ENCODE assay signal across 22 cellular contexts in the genomic region with DNA sequence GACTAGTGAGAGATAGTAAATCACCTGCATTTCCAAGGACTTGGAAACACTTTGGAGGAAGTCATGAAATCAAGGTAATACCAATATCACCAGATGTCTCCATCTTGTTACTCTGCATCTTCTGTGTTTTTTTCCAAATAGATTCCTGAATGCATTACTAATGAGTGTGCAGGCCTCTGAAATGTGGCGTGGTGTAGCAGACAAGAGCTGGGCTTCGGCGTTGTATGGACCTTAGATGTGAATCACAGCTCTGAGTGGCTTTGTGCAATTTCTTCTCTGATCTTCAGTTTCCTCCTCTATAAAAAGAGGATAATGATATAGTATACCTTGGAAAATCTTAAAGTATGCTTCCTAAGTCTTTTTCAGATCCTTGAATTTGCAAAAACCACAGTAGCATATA. TPM values are rescaled to one million over a fixed set of nuclear protein-coding genes. Genes with fewer than 3 reads are reported as not detected.
A peak's percentile ranks its signal among the peaks of the same experiment; 100 is the strongest.
DNase-seq lines count a peak whose midpoint lies in the region; ATAC-seq, FAIRE-seq and TF ChIP-seq lines count a peak whose summit lies in the region.
"Had no signal": no experiment of that assay in that cellular context is flagged by ENCODE, and none has a peak within 500 bp of the region (broad histone marks: within the 10 kb centered on the region; RNA-seq: fewer than 3 reads in every experiment).

No MANE protein-coding gene starts in this region.

- H2BK120ac ChIP-seq in mesendoderm (ENCODE audit: low read depth, low read length) = no peak overlapping the region

- no TSS peak for BruUV-seq in PC-3 (replicated peaks; lab: Mats Ljungman, UMichigan)

- no peaks in the 10 kb centered on the region for H3K9me3 ChIP-seq in PC-3 (ENCODE audit: low read length)
- no peaks in the 10 kb centered on the region for H3K9me3 ChIP-seq in gastrocnemius medialis
- H3K9me3 ChIP-seq in stomach = no peaks in the 10 kb centered on the region
- H3K9me3 ChIP-seq: upper lobe of left lung had no signal

- H3K4me1 Mint-ChIP-seq in activated naive CD8-positive, alpha-beta T cell treated with anti-CD3 and anti-CD28 coated beads for 36 hours = no peaks in the 10 kb centered on the region
- H3K4me1 Mint-ChIP-seq: activated naive CD4-positive, alpha-beta T cell treated with anti-CD3 and anti-CD28 coated beads, Interleukin-2, amount 50 U/mL, for 24 hours; central memory CD8-positive, alpha-beta T cell; stimulated activated naive B cell treated with anti-CD40 and anti-IgM and Interleukin-4, amounts not matched to agents 10 μg/mL and 1 μg/mL and 100 μg/mL, for 72 hours had no signal

- CTCF ChIA-PET in PC-3 (lab: Charles Lee) = no interaction called here

- no peak overlapping the region for H3K23ac ChIP-seq in mesendoderm (ENCODE audit: low read length)

- no peak overlapping the region for H3K4me2 ChIP-seq in PC-3 (ENCODE audit: low read length)
- no peak overlapping the region for H3K4me2 ChIP-seq in mesendoderm (ENCODE audit: low read length)

- intact Hi-C loops in PC-3 (cut with micrococcal nuclease) (loop anchor here (5.0 kb wide), 1 partner anchor 282 kb away; no protein-coding TSS in a partner anchor), gastrocnemius medialis (cut with DNase I; ENCODE audit: low total_unique reads) (no loop called here), stomach (cut with DNase I; ENCODE audit: low total_unique reads) (no loop called here)

- H4K8ac ChIP-seq in mesendoderm (ENCODE audit: low read depth, low read length) = no peak overlapping the region

- no peak for TF ChIP-seq POLR2A in gastrocnemius medialis (IDR thresholded peaks at IDR 0.05)
- TF ChIP-seq POLR2A in stomach (IDR thresholded peaks at IDR 0.05) = no peak

- peaks cover 27% of the 10 kb centered on the region for H3K36me3 ChIP-seq in PC-3 (ENCODE audit: low read depth, low read length)
- H3K36me3 ChIP-seq in gastrocnemius medialis = no peaks in the 10 kb centered on the region
- H3K36me3 ChIP-seq in mesendoderm (ENCODE audit: control insufficient read depth, insufficient read depth, low read length) = no peaks in the 10 kb centered on the region
- no peaks in the 10 kb centered on the region for H3K36me3 ChIP-seq in stomach
- H3K36me3 ChIP-seq: upper lobe of left lung had no signal

- no peaks in the 10 kb centered on the region for H3K9me3 Mint-ChIP-seq in activated naive CD8-positive, alpha-beta T cell treated with anti-CD3 and anti-CD28 coated beads for 36 hours
- H3K9me3 Mint-ChIP-seq: activated CD4-positive, alpha-beta T cell treated with anti-CD3 and anti-CD28 coated beads, Interleukin-2, amount 10 ng/mL, durations not matched to agents 24 days and 14 days; activated naive CD4-positive, alpha-beta T cell treated with anti-CD3 and anti-CD28 coated beads, Interleukin-2, amount 50 U/mL, for 24 hours; CD4-positive, alpha-beta T cell; central memory CD8-positive, alpha-beta T cell; H9; stimulated activated naive B cell treated with anti-CD40 and anti-IgM and Interleukin-4, amounts not matched to agents 10 μg/mL and 1 μg/mL and 100 μg/mL, for 72 hours had no signal

- H3K27ac ChIP-seq in PC-3 (ENCODE audit: low read length) = 0 out of 2 replicates have a peak overlapping the region, but pooled peaks have one; percentile 94
- H3K27ac ChIP-seq in gastrocnemius medialis = peak overlapping the region; percentile 87 to 93 (median 91)
- H3K27ac ChIP-seq in mesendoderm (ENCODE audit: low read depth, low read length) = no peak overlapping the region
- H3K27ac ChIP-seq in stomach = no peak overlapping the region
- H3K27ac ChIP-seq: upper lobe of left lung had no signal

- peaks cover 16% of the 10 kb centered on the region for H3F3A ChIP-seq in PC-3 (ENCODE audit: low read length, unreplicated experiment)

- no peak overlapping the region for H3K18ac ChIP-seq in mesendoderm (ENCODE audit: low read length)

- H3K36me3 Mint-ChIP-seq in activated naive CD8-positive, alpha-beta T cell treated with anti-CD3 and anti-CD28 coated beads for 36 hours = no peaks in the 10 kb centered on the region
- H3K36me3 Mint-ChIP-seq: activated naive CD4-positive, alpha-beta T cell treated with anti-CD3 and anti-CD28 coated beads, Interleukin-2, amount 50 U/mL, for 24 hours; naive B cell; stimulated activated naive B cell treated with anti-CD40 and anti-IgM and Interleukin-4, amounts not matched to agents 10 μg/mL and 1 μg/mL and 100 μg/mL, for 72 hours had no signal

- H3K9ac ChIP-seq in PC-3 (ENCODE audit: low read length) (no peak overlapping the region), mesendoderm (ENCODE audit: low read length) (no peak overlapping the region)

- no peaks in the 10 kb centered on the region for H4K20me1 ChIP-seq in PC-3 (ENCODE audit: low read length)

- no peaks in the 10 kb centered on the region for H3K79me1 ChIP-seq in mesendoderm (ENCODE audit: low read length)

- H3K9me2 ChIP-seq in PC-3 (replicated peaks; ENCODE audit: low read length) = no peaks in the 10 kb centered on the region

- H3K4me3 ChIP-seq in PC-3 (ENCODE audit: low read length) (no peak overlapping the region), epithelial cell of esophagus (ENCODE audit: low read length) (no peak overlapping the region), gastrocnemius medialis (no peak overlapping the region), mesendoderm (ENCODE audit: low read length) (no peak overlapping the region), stomach (no peak overlapping the region)
- H3K4me3 ChIP-seq: upper lobe of left lung had no signal

- H3K4me3 Mint-ChIP-seq in activated naive CD8-positive, alpha-beta T cell treated with anti-CD3 and anti-CD28 coated beads for 36 hours = no peak overlapping the region
- H3K4me3 Mint-ChIP-seq: activated CD4-positive, alpha-beta T cell treated with anti-CD3 and anti-CD28 coated beads, Interleukin-2, amount 10 ng/mL, durations not matched to agents 24 days and 14 days; activated naive CD4-positive, alpha-beta T cell treated with anti-CD3 and anti-CD28 coated beads, Interleukin-2, amount 50 U/mL, for 24 hours; CD4-positive, alpha-beta T cell; central memory CD8-positive, alpha-beta T cell; H9; naive B cell; stimulated activated naive B cell treated with anti-CD40 and anti-IgM and Interleukin-4, amounts not matched to agents 10 μg/mL and 1 μg/mL and 100 μg/mL, for 72 hours had no signal

- H2BK15ac ChIP-seq in mesendoderm (replicated peaks; ENCODE audit: low read depth) = no peak overlapping the region

- no CpG with 5 or more reads among the region's 3 CpGs for WGBS in mesendoderm (ENCODE audit: extremely low coverage, insufficient coverage, low lambda C conversion rate)
- WGBS in stomach, 5 donors = 94 to 98% (median 95%) methylated on average over 3 of the region's 3 CpGs

- DNase-seq in PC-3 (no peak), epithelial cell of esophagus (ENCODE audit: low read depth) (peak; percentile 57), gastrocnemius medialis (no peak), mesendoderm (no peak), stomach (no peak), D341Med (ENCODE audit: low spot score) (no peak)
- no peak for DNase-seq in activated naive CD8-positive, alpha-beta T cell treated with anti-CD3 and anti-CD28 coated beads for 36 hours
- DNase-seq: activated CD4-positive, alpha-beta T cell treated with anti-CD3 and anti-CD28 coated beads, Interleukin-2, amount 10 ng/mL, durations not matched to agents 24 days and 14 days; CD4-positive, alpha-beta T cell; DND-41; effector CD8-positive, alpha-beta T cell; foreskin melanocyte; H9; MV-4-11; naive B cell; NCI-H2081; NCI-H526 treated with DMSO at 0.1 percent for 48 hours; stimulated activated naive B cell treated with anti-CD40 and anti-IgM and Interleukin-4, amounts not matched to agents 10 μg/mL and 1 μg/mL and 100 μg/mL, for 72 hours; upper lobe of left lung had no signal

- FAIRE-seq in G401.6 (lab: Jason Lieb, UNC) = peak; percentile 66

- no peaks in the 10 kb centered on the region for H3K27me3 ChIP-seq in PC-3 (ENCODE audit: low read length)
- no peaks in the 10 kb centered on the region for H3K27me3 ChIP-seq in gastrocnemius medialis
- H3K27me3 ChIP-seq in mesendoderm (ENCODE audit: insufficient read depth, low read length, poor library complexity) = no peaks in the 10 kb centered on the region
- H3K27me3 ChIP-seq in stomach = no peaks in the 10 kb centered on the region
- H3K27me3 ChIP-seq: upper lobe of left lung had no signal

- ATAC-seq in PC-3 = no peak
- ATAC-seq in gastrocnemius medialis = no peak
- ATAC-seq: stimulated activated naive B cell treated with anti-CD40 and anti-IgM and Interleukin-4, amounts not matched to agents 10 μg/mL and 1 μg/mL and 100 μg/mL, for 72 hours had no signal

- TF ChIP-seq CTCF in PC-3 (conservative IDR thresholded peaks at IDR 0.05; ENCODE audit: low read depth, low read length) = no peak
- TF ChIP-seq CTCF in epithelial cell of esophagus (IDR thresholded peaks at IDR 0.05; ENCODE audit: insufficient read depth, low read depth, low read length, missing control alignments) = no peak
- TF ChIP-seq CTCF in gastrocnemius medialis (IDR thresholded peaks at IDR 0.05 in 4 of 5, conservative IDR thresholded peaks at IDR 0.05 in 1 of 5) = no peak
- no peak for TF ChIP-seq CTCF in stomach (IDR thresholded peaks at IDR 0.05)

- H2BK5ac ChIP-seq in mesendoderm (ENCODE audit: low read length) = no peak overlapping the region

- no peak overlapping the region for H3K56ac ChIP-seq in mesendoderm (ENCODE audit: low read length)

- H4K5ac ChIP-seq in mesendoderm (ENCODE audit: low read length) = no peak overlapping the region

- H2AFZ ChIP-seq in PC-3 (ENCODE audit: low read length) = no peak overlapping the region

- no peaks in the 10 kb centered on the region for H3K27me3 Mint-ChIP-seq in activated naive CD8-positive, alpha-beta T cell treated with anti-CD3 and anti-CD28 coated beads for 36 hours
- H3K27me3 Mint-ChIP-seq: CD4-positive, alpha-beta T cell; central memory CD8-positive, alpha-beta T cell; naive B cell; stimulated activated naive B cell treated with anti-CD40 and anti-IgM and Interleukin-4, amounts not matched to agents 10 μg/mL and 1 μg/mL and 100 μg/mL, for 72 hours had no signal

- H3K4me1 ChIP-seq in PC-3 (ENCODE audit: insufficient read depth, low read length) (peaks cover 93% of the 10 kb centered on the region), gastrocnemius medialis (peaks cover 58 to 69% of the 10 kb centered on the region in 2 donors), mesendoderm (ENCODE audit: control insufficient read depth, low read depth, low read length) (no peaks in the 10 kb centered on the region), stomach (peaks cover 0 to 5% (median 0%) of the 10 kb centered on the region in 4 donors)
- H3K4me1 ChIP-seq: upper lobe of left lung had no signal

- no peak overlapping the region for H3K27ac Mint-ChIP-seq in activated naive CD8-positive, alpha-beta T cell treated with anti-CD3 and anti-CD28 coated beads for 36 hours
- H3K27ac Mint-ChIP-seq: activated CD4-positive, alpha-beta T cell treated with anti-CD3 and anti-CD28 coated beads, Interleukin-2, amount 10 ng/mL, durations not matched to agents 24 days and 14 days; activated naive CD4-positive, alpha-beta T cell treated with anti-CD3 and anti-CD28 coated beads, Interleukin-2, amount 50 U/mL, for 24 hours; CD4-positive, alpha-beta T cell; H9; naive B cell; stimulated activated naive B cell treated with anti-CD40 and anti-IgM and Interleukin-4, amounts not matched to agents 10 μg/mL and 1 μg/mL and 100 μg/mL, for 72 hours had no signal

- no peak for TF ChIP-seq EP300 in stomach (IDR thresholded peaks at IDR 0.05)

- H3K79me2 ChIP-seq in PC-3 (ENCODE audit: low read length) (peaks cover 87% of the 10 kb centered on the region), mesendoderm (ENCODE audit: control insufficient read depth, insufficient read depth, low read length) (no peaks in the 10 kb centered on the region)

- in situ Hi-C loops in gastrocnemius medialis (cut with MboI; ENCODE audit: low sequenced_read_pairs in 4 of 4) = loop anchor here in 1 of 4 donors (10.0 kb wide), 1 partner anchor 45 kb away; no protein-coding TSS in a partner anchor

- no peak overlapping the region for H2AK5ac ChIP-seq in mesendoderm (ENCODE audit: low read length)

- POLR2A ChIA-PET in PC-3 (lab: Charles Lee; ENCODE audit: unreplicated experiment) = no interaction called here

- no peak overlapping the region for H3K4ac ChIP-seq in mesendoderm (ENCODE audit: low read depth, low read length)

RNA-seq across cellular contexts. Expression of gene MYPN, which starts 9.6 kb away (rescaled TPM):
- 6.0 and 7.1 TPM in 2 replicates for total RNA-seq in PC-3 (2014; rRNA removed)
- total RNA-seq in gastrocnemius medialis = 100 to 1,000 TPM; 118 to 342 (median 193) TPM
- polyA plus RNA-seq in mesendoderm (2013, experiment 1 of 2) = under 0.01 TPM
- polyA plus RNA-seq in mesendoderm (2013, experiment 2 of 2) = 0.01 TPM
- total RNA-seq in stomach = under 1 TPM in 2 of 5 donors, not detected in 3; 0.37 to 0.43 TPM
- polyA plus RNA-seq in stomach = under 1 TPM in 2 of 3 donors, not detected in 1; 0.06 to 0.76 TPM
- not detected for total RNA-seq in activated naive CD8-positive, alpha-beta T cell treated with anti-CD3 and anti-CD28 coated beads for 36 hours
- total RNA-seq: activated CD4-positive, alpha-beta T cell treated with anti-CD3 and anti-CD28 coated beads, Interleukin-2, amount 10 ng/mL, durations not matched to agents 24 days and 14 days; CD4-positive, alpha-beta T cell; H9; upper lobe of left lung had no signal

RNA-seq across cellular contexts. Expression of gene HERC4, which starts 24.7 kb away (rescaled TPM):
- total RNA-seq in PC-3 (2014; rRNA removed) = 57.4 and 74.4 TPM in 2 replicates
- total RNA-seq in gastrocnemius medialis = 10 to 100 TPM; 12.8 to 25.2 (median 13.1) TPM
- polyA plus RNA-seq in mesendoderm (2013, experiment 1 of 2) = 11.6 TPM
- 12.4 TPM for polyA plus RNA-seq in mesendoderm (2013, experiment 2 of 2)
- total RNA-seq in stomach = 100 to 1,000 TPM in 1 of 5 donors, 10 to 100 TPM in 3, 1 to 10 TPM in 1; 5.8 to 116 (median 30.3) TPM
- polyA plus RNA-seq in stomach = 10 to 100 TPM in 2 of 3 donors, 1 to 10 TPM in 1; 7.8 to 11.4 (median 10.2) TPM
- 10 to 100 TPM; 38.2 to 39.9 TPM for total RNA-seq in activated naive CD8-positive, alpha-beta T cell treated with anti-CD3 and anti-CD28 coated beads for 36 hours

Comparison
In these comparisons a context has a peak if more than half of its experiments do, and no peak if none do; other contexts are left out.
1. H3K27ac ChIP-seq: peak in PC-3 (single experiment) and gastrocnemius medialis (4 of 4); none in mesendoderm (single experiment) and stomach (0 of 5).
2. RNA of gene MYPN, which starts 9.6 kb away (total RNA-seq): 118 to 342 TPM in gastrocnemius medialis; 6.0 to 7.1 TPM in PC-3, 0.37 to 0.43 TPM in stomach and not detected in activated naive CD8-positive, alpha-beta T cell treated with anti-CD3 and anti-CD28 coated beads for 36 hours; every median in the first group is over 10 times any median in the second.